14 cellular contexts compared by ENCODE assay signal in genomic region chr1:195591917-195592672, GRCh38.
A peak's percentile ranks its signal among the peaks of the same experiment; 100 is the strongest.
DNase-seq lines count a peak whose midpoint lies in the region; ATAC-seq and TF ChIP-seq lines count a peak whose summit lies in the region.
"Had no signal": no experiment of that assay in that cellular context is flagged by ENCODE, and none has a peak within 500 bp of the region (broad histone marks: within the 10 kb centered on the region; RNA-seq: fewer than 3 reads in every experiment).

No MANE protein-coding gene starts in this region.

- H3K4me3 ChIP-seq in breast epithelium = no peak overlapping the region
- no peak overlapping the region for H3K4me3 ChIP-seq in RWPE2 (ENCODE audit: severe bottlenecking)
- no peak overlapping the region for H3K4me3 ChIP-seq in fibroblast of the aortic adventitia (ENCODE audit: low read depth, low read length)
- no peak overlapping the region for H3K4me3 ChIP-seq in GM23338
- H3K4me3 ChIP-seq in stomach = no peak overlapping the region

- H3K36me3 Mint-ChIP-seq in MCF 10A (ENCODE audit: insufficient read depth, unreplicated experiment) (no peaks in the 10 kb centered on the region), GM23338 (ENCODE audit: low read depth) (no peaks in the 10 kb centered on the region)
- H3K36me3 Mint-ChIP-seq: activated naive CD4-positive, alpha-beta T cell treated with anti-CD3 and anti-CD28 coated beads, Interleukin-2, amount 10 ng/mL, durations not matched to agents 7 days and 5 days had no signal

- H4K20me1 ChIP-seq in GM23338 (replicated peaks; ENCODE audit: insufficient read depth) = no peaks in the 10 kb centered on the region

- CTCF ChIA-PET in MCF 10A (lab: Yijun Ruan, JAX) = no interaction called here

- H3K4me1 Mint-ChIP-seq in MCF 10A (ENCODE audit: insufficient read depth, unreplicated experiment) (peaks cover 13% of the 10 kb centered on the region), GM23338 (no peaks in the 10 kb centered on the region)
- H3K4me1 Mint-ChIP-seq: activated CD4-positive, alpha-beta memory T cell treated with anti-CD3 and anti-CD28 coated beads, Interleukin-2, amount 10 ng/mL, durations not matched to agents 7 days and 5 days; activated naive CD4-positive, alpha-beta T cell treated with anti-CD3 and anti-CD28 coated beads, Interleukin-2, amount 10 ng/mL, durations not matched to agents 7 days and 5 days had no signal

- H3K9me3 Mint-ChIP-seq in MCF 10A (ENCODE audit: unreplicated experiment) = peaks cover 18% of the 10 kb centered on the region
- no peaks in the 10 kb centered on the region for H3K9me3 Mint-ChIP-seq in GM23338
- H3K9me3 Mint-ChIP-seq: activated CD4-positive, alpha-beta memory T cell treated with anti-CD3 and anti-CD28 coated beads, Interleukin-2, amount 10 ng/mL, durations not matched to agents 7 days and 5 days had no signal

- no peaks in the 10 kb centered on the region for H3F3A ChIP-seq in GM23338 (replicated peaks; ENCODE audit: low read depth)

- H3K4me1 ChIP-seq in breast epithelium = no peaks in the 10 kb centered on the region
- H3K4me1 ChIP-seq in RWPE2 (ENCODE audit: insufficient read depth, poor library complexity, severe bottlenecking) = peaks cover 18% of the 10 kb centered on the region
- no peaks in the 10 kb centered on the region for H3K4me1 ChIP-seq in GM23338 (ENCODE audit: insufficient read depth)
- H3K4me1 ChIP-seq in stomach = no peaks in the 10 kb centered on the region

- H3K27ac Mint-ChIP-seq in MCF 10A (ENCODE audit: low read depth, unreplicated experiment) (peak overlapping the region; percentile 95), GM23338 (no peak overlapping the region)
- H3K27ac Mint-ChIP-seq: activated CD4-positive, alpha-beta memory T cell treated with anti-CD3 and anti-CD28 coated beads, Interleukin-2, amount 10 ng/mL, durations not matched to agents 7 days and 5 days; activated naive CD4-positive, alpha-beta T cell treated with anti-CD3 and anti-CD28 coated beads, Interleukin-2, amount 10 ng/mL, durations not matched to agents 7 days and 5 days had no signal

- H3K27me3 Mint-ChIP-seq in MCF 10A (ENCODE audit: insufficient read depth, unreplicated experiment) (no peaks in the 10 kb centered on the region), GM23338 (ENCODE audit: insufficient read depth, low read depth, poor library complexity) (no peaks in the 10 kb centered on the region)
- H3K27me3 Mint-ChIP-seq: activated CD4-positive, alpha-beta memory T cell treated with anti-CD3 and anti-CD28 coated beads, Interleukin-2, amount 10 ng/mL, durations not matched to agents 7 days and 5 days; activated naive CD4-positive, alpha-beta T cell treated with anti-CD3 and anti-CD28 coated beads, Interleukin-2, amount 10 ng/mL, durations not matched to agents 7 days and 5 days had no signal

- no peaks in the 10 kb centered on the region for H3K9me2 ChIP-seq in GM23338 (ENCODE audit: insufficient read depth)

- H2AFZ ChIP-seq in GM23338 = no peak overlapping the region

- no TSS peak for BruUV-seq in MCF 10A (replicated peaks; lab: Mats Ljungman, UMichigan)

- TF ChIP-seq POLR2A in breast epithelium (IDR thresholded peaks at IDR 0.05) = no peak
- no peak for TF ChIP-seq POLR2A in stomach (IDR thresholded peaks at IDR 0.05)

- no peaks in the 10 kb centered on the region for H3K9me3 ChIP-seq in breast epithelium
- no peaks in the 10 kb centered on the region for H3K9me3 ChIP-seq in RWPE2 (ENCODE audit: severe bottlenecking)
- H3K9me3 ChIP-seq in stomach = peaks cover 0 to 11% (median 2%) of the 10 kb centered on the region in 4 donors

- H3K4me3 Mint-ChIP-seq in MCF 10A (ENCODE audit: unreplicated experiment) (peak overlapping the region; percentile 54), GM23338 (no peak overlapping the region)
- H3K4me3 Mint-ChIP-seq: activated CD4-positive, alpha-beta memory T cell treated with anti-CD3 and anti-CD28 coated beads, Interleukin-2, amount 10 ng/mL, durations not matched to agents 7 days and 5 days; activated naive CD4-positive, alpha-beta T cell treated with anti-CD3 and anti-CD28 coated beads, Interleukin-2, amount 10 ng/mL, durations not matched to agents 7 days and 5 days had no signal

- H3K27me3 ChIP-seq in breast epithelium (no peaks in the 10 kb centered on the region), RWPE2 (ENCODE audit: insufficient read depth, poor library complexity, severe bottlenecking) (no peaks in the 10 kb centered on the region), GM23338 (ENCODE audit: insufficient read depth) (no peaks in the 10 kb centered on the region), stomach (no peaks in the 10 kb centered on the region)

- WGBS in stomach, 5 donors = 66 to 81% (median 73%) methylated on average over 3 of the region's 3 CpGs

- peak; percentile 83 for DNase-seq in MCF 10A (ENCODE audit: unreplicated experiment)
- DNase-seq in breast epithelium (ENCODE audit: low spot score in 2 of 2) = no peak
- no peak for DNase-seq in RWPE2 (ENCODE audit: low spot score)
- DNase-seq in fibroblast of the aortic adventitia (ENCODE audit: low read depth) = peak; percentile 38
- no peak for DNase-seq in UCSD-AML1 (lab: John Stamatoyannopoulos, UW; ENCODE audit: unreplicated experiment)
- no peak for DNase-seq in GM23338 (ENCODE audit: low spot score)
- DNase-seq in stomach = no peak
- DNase-seq in activated T-cell treated with anti-CD3 and anti-CD28 coated beads for 4 hours = no peak
- DNase-seq: activated CD4-positive, alpha-beta memory T cell treated with anti-CD3 and anti-CD28 coated beads, Interleukin-2, amount 10 ng/mL, durations not matched to agents 7 days and 5 days; activated naive CD4-positive, alpha-beta T cell treated with anti-CD3 and anti-CD28 coated beads, Interleukin-2, amount 10 ng/mL, durations not matched to agents 7 days and 5 days; effector CD8-positive, alpha-beta T cell; Kasumi-1; stimulated activated CD4-positive, alpha-beta T cell treated with anti-CD3 and anti-CD28 coated beads, Interleukin-12 subunit alpha, Interleukin-12 subunit beta, amount 100 ng/mL, for 4 hours; stimulated activated CD8-positive, alpha-beta memory T cell treated with anti-CD3 and anti-CD28 coated beads, Interleukin-4, amount 100 ng/mL, for 48 hours had no signal

- peak overlapping the region in 1 of 2 donors; percentile 19 for H3K27ac ChIP-seq in breast epithelium
- peak overlapping the region; percentile 84 for H3K27ac ChIP-seq in RWPE2 (ENCODE audit: poor library complexity, severe bottlenecking)
- no peak overlapping the region for H3K27ac ChIP-seq in GM23338 (ENCODE audit: low read depth)
- no peak overlapping the region for H3K27ac ChIP-seq in stomach

- no peak for TF ChIP-seq CTCF in MCF 10A (IDR thresholded peaks at IDR 0.05; ENCODE audit: unreplicated experiment)
- no peak for TF ChIP-seq CTCF in breast epithelium (IDR thresholded peaks at IDR 0.05)
- TF ChIP-seq CTCF in RWPE2 (IDR thresholded peaks at IDR 0.05; ENCODE audit: poor library complexity, severe bottlenecking) = no peak
- no peak for TF ChIP-seq CTCF in fibroblast of the aortic adventitia (IDR thresholded peaks at IDR 0.05; ENCODE audit: insufficient read depth, low read length)
- TF ChIP-seq CTCF in GM23338 (conservative IDR thresholded peaks at IDR 0.05; ENCODE audit: low read depth in 2 of 2) = no peak
- TF ChIP-seq CTCF in stomach (IDR thresholded peaks at IDR 0.05) = no peak

- intact Hi-C loops in MCF 10A (cut with micrococcal nuclease) (no loop called here), breast epithelium (cut with DNase I; ENCODE audit: low total_unique reads) (no loop called here), stomach (cut with DNase I; ENCODE audit: low total_unique reads) (no loop called here)

- H3K4me2 ChIP-seq in GM23338 = no peak overlapping the region

- H3K36me3 ChIP-seq in breast epithelium (no peaks in the 10 kb centered on the region), RWPE2 (ENCODE audit: low read depth) (no peaks in the 10 kb centered on the region), GM23338 (ENCODE audit: insufficient read depth) (no peaks in the 10 kb centered on the region), stomach (no peaks in the 10 kb centered on the region)

- H3K79me2 ChIP-seq in GM23338 (replicated peaks; ENCODE audit: insufficient read depth) = no peaks in the 10 kb centered on the region

- POLR2A ChIA-PET in MCF 10A (lab: Yijun Ruan, JAX) = interaction anchor here (0.8 to 1.0 kb wide), 2 partner anchors 28 to 72 kb away, joined by 4 to 5 read pairs; no protein-coding TSS in a partner anchor

- ATAC-seq in RWPE2 (ENCODE audit: low read depth) = peak; percentile 98
- ATAC-seq in GM23338 = no peak

- no peak for TF ChIP-seq EP300 in stomach (IDR thresholded peaks at IDR 0.05)

Comparison
In these comparisons a context has a peak if more than half of its experiments do, and no peak if none do; other contexts are left out.
1. DNase-seq: peak in MCF 10A (single experiment) and fibroblast of the aortic adventitia (single experiment); none in breast epithelium (0 of 2), RWPE2 (single experiment), UCSD-AML1 (single experiment), GM23338 (single experiment), stomach (single experiment) and activated T-cell treated with anti-CD3 and anti-CD28 coated beads for 4 hours (single experiment).